ENCODE assay signal across 9 cellular contexts in genomic region chr19:3692141-3693029, GRCh38. TPM values are rescaled to one million over a fixed set of nuclear protein-coding genes. Genes with fewer than 3 reads are reported as not detected.
A peak's percentile ranks its signal among the peaks of the same experiment; 100 is the strongest.
DNase-seq lines count a peak whose midpoint lies in the region; FAIRE-seq and TF ChIP-seq lines count a peak whose summit lies in the region.
"Had no signal": no experiment of that assay in that cellular context is flagged by ENCODE, and none has a peak within 500 bp of the region (broad histone marks: within the 10 kb centered on the region; RNA-seq: fewer than 3 reads in every experiment).

No MANE protein-coding gene starts in this region.

- H3K4me1 Mint-ChIP-seq in activated CD4-positive, alpha-beta T cell treated with anti-CD3 and anti-CD28 coated beads, Interleukin-2, amount 10 ng/mL, durations not matched to agents 24 days and 14 days, result peaks cover 30% of the 10 kb centered on the region
- peaks cover 5% of the 10 kb centered on the region for H3K4me1 Mint-ChIP-seq in endothelial cell (ENCODE audit: unreplicated experiment)

- intact Hi-C loops in activated CD4-positive, alpha-beta T cell treated with anti-CD3 and anti-CD28 coated beads, Interleukin-2, amount 10 ng/mL, durations not matched to agents 24 days and 14 days (cut with micrococcal nuclease), result no loop called here

- no peaks in the 10 kb centered on the region for H3K36me3 ChIP-seq in rectal smooth muscle tissue (ENCODE audit: control insufficient read depth, insufficient read depth, low read length)

- no peak overlapping the region for H3K27ac Mint-ChIP-seq in activated CD4-positive, alpha-beta T cell treated with anti-CD3 and anti-CD28 coated beads, Interleukin-2, amount 10 ng/mL, durations not matched to agents 24 days and 14 days
- H3K27ac Mint-ChIP-seq in endothelial cell (ENCODE audit: unreplicated experiment), result no peak overlapping the region
- H3K27ac Mint-ChIP-seq: IgD-negative memory B cell had no signal

- peaks cover 15% of the 10 kb centered on the region for H3K36me3 Mint-ChIP-seq in activated CD4-positive, alpha-beta T cell treated with anti-CD3 and anti-CD28 coated beads, Interleukin-2, amount 10 ng/mL, durations not matched to agents 24 days and 14 days (ENCODE audit: low read depth)
- peaks cover 16% of the 10 kb centered on the region for H3K36me3 Mint-ChIP-seq in endothelial cell (ENCODE audit: low read depth, unreplicated experiment)
- H3K36me3 Mint-ChIP-seq: IgD-negative memory B cell had no signal

- H3K9ac ChIP-seq in rectal smooth muscle tissue (ENCODE audit: low read length), result no peak overlapping the region

- no peak for FAIRE-seq in RCC 7860 (lab: Jason Lieb, UNC)

- peaks cover 4% of the 10 kb centered on the region for H3K9me3 Mint-ChIP-seq in activated CD4-positive, alpha-beta T cell treated with anti-CD3 and anti-CD28 coated beads, Interleukin-2, amount 10 ng/mL, durations not matched to agents 24 days and 14 days
- H3K9me3 Mint-ChIP-seq in endothelial cell (ENCODE audit: unreplicated experiment), result no peaks in the 10 kb centered on the region
- H3K9me3 Mint-ChIP-seq: IgD-negative memory B cell had no signal

- H3K27me3 Mint-ChIP-seq in activated CD4-positive, alpha-beta T cell treated with anti-CD3 and anti-CD28 coated beads, Interleukin-2, amount 10 ng/mL, durations not matched to agents 24 days and 14 days, result no peaks in the 10 kb centered on the region
- H3K27me3 Mint-ChIP-seq in endothelial cell (ENCODE audit: unreplicated experiment), result peaks cover 8% of the 10 kb centered on the region
- H3K27me3 Mint-ChIP-seq: IgD-negative memory B cell had no signal

- peak overlapping the region; percentile 72 for H3K27ac ChIP-seq in rectal smooth muscle tissue (ENCODE audit: low read depth, low read length)

- H3K4me1 ChIP-seq in rectal smooth muscle tissue (ENCODE audit: control insufficient read depth, insufficient read depth, low read length), result peaks cover 12% of the 10 kb centered on the region

- DNase-seq in activated CD4-positive, alpha-beta T cell treated with anti-CD3 and anti-CD28 coated beads, Interleukin-2, amount 10 ng/mL, durations not matched to agents 24 days and 14 days, result peak; percentile 84
- DNase-seq in endothelial cell (ENCODE audit: low spot score) (peak; percentile 57), dedifferentiated amniotic fluid mesenchymal stem cell (ENCODE audit: extremely low spot score) (no peak), RCC 7860 (ENCODE audit: low spot score) (no peak), pons (ENCODE audit: low spot score) (no peak), NCI-H2227 (lab: John Stamatoyannopoulos, UW; ENCODE audit: unreplicated experiment) (no peak)

- H3K27me3 ChIP-seq in rectal smooth muscle tissue (ENCODE audit: control insufficient read depth, insufficient read depth, low read length), result no peaks in the 10 kb centered on the region

- no peak overlapping the region for H3K4me3 ChIP-seq in GM12875 (ENCODE audit: low read depth, low read length)
- no peak overlapping the region for H3K4me3 ChIP-seq in rectal smooth muscle tissue (ENCODE audit: low read length)

- no peak overlapping the region for H3K4me3 Mint-ChIP-seq in activated CD4-positive, alpha-beta T cell treated with anti-CD3 and anti-CD28 coated beads, Interleukin-2, amount 10 ng/mL, durations not matched to agents 24 days and 14 days
- H3K4me3 Mint-ChIP-seq in endothelial cell (ENCODE audit: unreplicated experiment), result no peak overlapping the region

- peak; percentile 81 for TF ChIP-seq CTCF in GM12875 (IDR thresholded peaks at IDR 0.05; ENCODE audit: borderline replicate concordance, insufficient read depth, low read depth, low read length)
- TF ChIP-seq CTCF in endothelial cell (IDR thresholded peaks at IDR 0.05; ENCODE audit: unreplicated experiment), result peak; percentile 51

RNA-seq across cellular contexts. Expression of gene PIP5K1C, which starts 7.9 kb away (rescaled TPM):
- 21.4 and 22.5 TPM in 2 replicates for total RNA-seq in activated CD4-positive, alpha-beta T cell treated with anti-CD3 and anti-CD28 coated beads, Interleukin-2, amount 10 ng/mL, durations not matched to agents 24 days and 14 days
- total RNA-seq in endothelial cell (ENCODE audit: unreplicated experiment), result 65.8 TPM

RNA-seq across cellular contexts. Expression of gene TJP3, which starts 15.8 kb away (rescaled TPM):
- total RNA-seq in activated CD4-positive, alpha-beta T cell treated with anti-CD3 and anti-CD28 coated beads, Interleukin-2, amount 10 ng/mL, durations not matched to agents 24 days and 14 days, result 0.09 TPM in 1 of 2 replicates, not detected in the other
- 3.1 TPM for total RNA-seq in endothelial cell (ENCODE audit: unreplicated experiment)

Comparison
In these comparisons a context has a peak if more than half of its experiments do, and no peak if none do; other contexts are left out.
1. DNase-seq: peak in activated CD4-positive, alpha-beta T cell treated with anti-CD3 and anti-CD28 coated beads, Interleukin-2, amount 10 ng/mL, durations not matched to agents 24 days and 14 days (single experiment) and endothelial cell (single experiment); none in dedifferentiated amniotic fluid mesenchymal stem cell (single experiment), RCC 7860 (single experiment), pons (single experiment) and NCI-H2227 (single experiment).